ENCODE assay signal across 13 cellular contexts in genomic region chr7:112571852-112572607, GRCh38.
DNase-seq lines count a peak whose midpoint lies in the region; ATAC-seq and TF ChIP-seq lines count a peak whose summit lies in the region.
"Had no signal": no experiment of that assay in that cellular context is flagged by ENCODE, and none has a peak within 500 bp of the region (broad histone marks: within the 10 kb centered on the region; RNA-seq: fewer than 3 reads in every experiment).

No MANE protein-coding gene starts in this region.

- H2AFZ ChIP-seq in Loucy (ENCODE audit: low read length): peak overlapping the region; percentile 84

- H3K9me3 ChIP-seq in heart right ventricle: peaks cover 0 to 3% (median 0%) of the 10 kb centered on the region in 11 donors
- peaks cover 9% of the 10 kb centered on the region; the same call in 1 of the 2 replicates for H3K9me3 ChIP-seq in Loucy (ENCODE audit: insufficient read depth, low read depth, low read length)
- H3K9me3 ChIP-seq in endodermal cell (ENCODE audit: control insufficient read depth, low read length): peaks cover 12% of the 10 kb centered on the region
- no peaks in the 10 kb centered on the region for H3K9me3 ChIP-seq in thyroid gland
- H3K9me3 ChIP-seq: suprapubic skin had no signal

- TF ChIP-seq POLR2A in thyroid gland (IDR thresholded peaks at IDR 0.05): no peak

- peak overlapping the region; percentile 57 for H3K4me2 ChIP-seq in Loucy (ENCODE audit: low read depth, low read length, poor library complexity, severe bottlenecking)

- H3K4me1 Mint-ChIP-seq in endodermal cell: no peaks in the 10 kb centered on the region

- H3K9me2 ChIP-seq in Loucy (replicated peaks; ENCODE audit: low read depth, low read length): no peaks in the 10 kb centered on the region

- H3F3A ChIP-seq in Loucy (ENCODE audit: low read depth): 0 out of 2 replicates have a peak, but pooled peaks cover 7% of the 10 kb centered on the region

- no peaks in the 10 kb centered on the region for H3K79me2 ChIP-seq in Loucy (ENCODE audit: insufficient read depth, low read length)

- H3K36me3 Mint-ChIP-seq in endodermal cell (ENCODE audit: low read depth): no peaks in the 10 kb centered on the region

- H3K9me3 Mint-ChIP-seq in endodermal cell: peaks cover 9% of the 10 kb centered on the region

- H3K27me3 Mint-ChIP-seq in endodermal cell (ENCODE audit: insufficient read depth): peaks cover 3% of the 10 kb centered on the region

- H3K4me3 ChIP-seq in heart right ventricle (no peak overlapping the region), Loucy (ENCODE audit: low read length, poor library complexity, severe bottlenecking) (peak overlapping the region; percentile 44), endodermal cell (ENCODE audit: low read length) (no peak overlapping the region), thyroid gland (replicated peaks in 1 of 3) (no peak overlapping the region)
- H3K4me3 ChIP-seq: suprapubic skin had no signal

- intact Hi-C loops in heart right ventricle (cut with DNase I) (loop anchor here in 1 of 10 donors (2.0 kb wide), 1 partner anchor 551 kb away; no protein-coding TSS in a partner anchor), left ventricle myocardium superior (cut with micrococcal nuclease) (loop anchor here (10.0 kb wide), 1 partner anchor 323 kb away; no protein-coding TSS in a partner anchor), thyroid gland (cut with DNase I) (no loop called here)

- H3K4me1 ChIP-seq in heart right ventricle (peaks cover 0 to 38% (median 19%) of the 10 kb centered on the region in 9 donors), Loucy (ENCODE audit: insufficient read depth, low read length, poor library complexity, severe bottlenecking) (peaks cover 33% of the 10 kb centered on the region), endodermal cell (ENCODE audit: control insufficient read depth, insufficient read depth, low read length) (no peaks in the 10 kb centered on the region), thyroid gland (peaks cover 25 to 27% of the 10 kb centered on the region in 2 donors)

- no peak overlapping the region for H3K9ac ChIP-seq in Loucy (ENCODE audit: low read depth, low read length, poor library complexity, severe bottlenecking)
- H3K9ac ChIP-seq in endodermal cell (ENCODE audit: extremely low read depth, low read length, poor library complexity, severe bottlenecking): no peak overlapping the region

- no peak overlapping the region for H3K27ac Mint-ChIP-seq in endodermal cell

- 63% methylated on average over 4 of the region's 4 CpGs for WGBS in heart right ventricle, 2 donors
- 79 to 93% methylated on average over 2 to 4 of the region's 4 CpGs for whole genome bisulfite sequencing in endodermal cell (ENCODE audit: insufficient coverage in 1 of 2, insufficient read length in 1 of 2), 2 experiments
- whole genome bisulfite sequencing in thyroid gland, 2 donors: 83 to 87% methylated on average over 4 of the region's 4 CpGs

- H3K27me3 ChIP-seq in heart right ventricle (no peaks in the 10 kb centered on the region), Loucy (ENCODE audit: insufficient read depth, low read length, poor library complexity, severe bottlenecking) (no peaks in the 10 kb centered on the region), endodermal cell (ENCODE audit: control insufficient read depth, insufficient read depth, low read length, poor library complexity, severe bottlenecking) (no peaks in the 10 kb centered on the region), thyroid gland (no peaks in the 10 kb centered on the region)
- H3K27me3 ChIP-seq: suprapubic skin had no signal

- no peak overlapping the region for H3K4me3 Mint-ChIP-seq in endodermal cell

- peak in 2 of 9 donors; percentile 41 to 45 for TF ChIP-seq CTCF in heart right ventricle (IDR thresholded peaks at IDR 0.05)
- TF ChIP-seq CTCF in Loucy (conservative IDR thresholded peaks at IDR 0.05; ENCODE audit: low read length): peak; percentile 56
- peak; percentile 56 for TF ChIP-seq CTCF in endodermal cell (conservative IDR thresholded peaks at IDR 0.05)
- TF ChIP-seq CTCF in thyroid gland (IDR thresholded peaks at IDR 0.05): no peak

- DNase-seq in heart right ventricle: no peak
- DNase-seq in left ventricle myocardium superior: no peak
- no peak for DNase-seq in endodermal cell
- DNase-seq in thyroid gland: no peak
- DNase-seq in HuH-7 (ENCODE audit: low spot score): no peak
- no peak for DNase-seq in NCI-H2227 (lab: John Stamatoyannopoulos, UW; ENCODE audit: unreplicated experiment)
- DNase-seq: activated gamma-delta T cell treated with Interleukin-2 at 50 U/mL for 16 hours, C1 segment of cervical spinal cord, GOT3, NCI-H446 treated with DMSO at 0.1 percent for 48 hours had no signal

- H4K20me1 ChIP-seq in Loucy (ENCODE audit: insufficient read depth, low read length, poor library complexity, severe bottlenecking): no peaks in the 10 kb centered on the region

- ATAC-seq in heart right ventricle (peak in 5 of 8 donors; percentile 38 to 62 (median 54)), left ventricle myocardium superior (no peak), HG03025 (IDR thresholded peaks at IDR 0.05; ENCODE audit: low FRiP score, unreplicated experiment) (no peak)

- H3K27ac ChIP-seq in heart right ventricle (peak overlapping the region in 7 of 10 donors; percentile 43 to 83 (median 65)), endodermal cell (ENCODE audit: low read depth, low read length) (no peak overlapping the region), thyroid gland (peak overlapping the region in 2 of 3 donors; percentile 63 to 71)
- H3K27ac ChIP-seq: suprapubic skin had no signal

- H3K36me3 ChIP-seq in heart right ventricle: no peaks in the 10 kb centered on the region
- no peaks in the 10 kb centered on the region for H3K36me3 ChIP-seq in Loucy (ENCODE audit: insufficient read depth, low read length)
- no peaks in the 10 kb centered on the region for H3K36me3 ChIP-seq in endodermal cell (ENCODE audit: control insufficient read depth, insufficient read depth, low read length)
- H3K36me3 ChIP-seq in thyroid gland: no peaks in the 10 kb centered on the region
- H3K36me3 ChIP-seq: suprapubic skin had no signal

Comparison
In these comparisons a context has a peak if more than half of its experiments do, and no peak if none do; other contexts are left out.
1. ATAC-seq: peak in heart right ventricle (5 of 8); none in left ventricle myocardium superior (single experiment) and HG03025 (single experiment).
2. CTCF ChIP-seq: peak in Loucy (single experiment) and endodermal cell (single experiment); none in thyroid gland (0 of 6).